30 cellular contexts compared by ENCODE assay signal in genomic region chr19:28428644-28429348, GRCh38.
"Had no signal": no experiment of that assay in that cellular context is flagged by ENCODE, and none has a peak within 500 bp of the region (broad histone marks: within the 10 kb centered on the region; RNA-seq: fewer than 3 reads in every experiment).

No MANE protein-coding gene starts in this region.

- H3K36me3 ChIP-seq: ascending aorta, cardiac muscle cell, gastroesophageal sphincter, left ventricle myocardium inferior, spleen, vagina, WERI-Rb-1 had no signal

- H3K27me3 Mint-ChIP-seq: activated naive CD4-positive, alpha-beta T cell treated with anti-CD3 and anti-CD28 coated beads, Interleukin-2, amount 10 ng/mL, durations not matched to agents 7 days and 5 days; activated naive CD8-positive, alpha-beta T cell treated with anti-CD3 and anti-CD28 coated beads, Interleukin-2, amount 10 ng/mL, durations not matched to agents 7 days and 5 days had no signal

- H3K4me3 ChIP-seq: ascending aorta, cardiac muscle cell, coronary artery, dorsolateral prefrontal cortex, gastroesophageal sphincter, hepatocyte, left ventricle myocardium inferior, lung, mucosa of descending colon, spleen, testis, vagina had no signal

- H3K9me3 Mint-ChIP-seq: activated T-helper 1 cell treated with anti-CD3 and anti-CD28 coated beads, Interleukin-12 subunit alpha, Interleukin-12 subunit beta, Interleukin-2, Interleukin-4 antibody, amounts not matched to agents 30 ng/mL and 10 ng/mL and 1 ng/mL, durations not matched to agents 14 hours and 24 hours and 36 hours; T-helper 2 cell treated with Interferon-gamma antibody and Interleukin-4, amounts not matched to agents 5 μg/mL and 100 μg/mL, for 36 hours had no signal

- H3K4me1 ChIP-seq: ascending aorta, gastroesophageal sphincter, left ventricle myocardium inferior, spleen, testis, vagina had no signal

- H3K79me2 ChIP-seq: hepatocyte had no signal

- H3K27ac ChIP-seq: ascending aorta, cardiac muscle cell, coronary artery, dorsolateral prefrontal cortex, gastroesophageal sphincter, hepatocyte, left ventricle myocardium inferior, spleen, testis, vagina, WERI-Rb-1 had no signal

- H3K9me3 ChIP-seq: ascending aorta, gastroesophageal sphincter, left ventricle myocardium inferior, mucosa of descending colon, testis, vagina had no signal

- H3K36me3 Mint-ChIP-seq: activated naive CD4-positive, alpha-beta T cell treated with anti-CD3 and anti-CD28 coated beads, Interleukin-2, amount 10 ng/mL, durations not matched to agents 7 days and 5 days; activated naive CD8-positive, alpha-beta T cell treated with anti-CD3 and anti-CD28 coated beads, Interleukin-2, amount 10 ng/mL, durations not matched to agents 7 days and 5 days; brain had no signal

- H3K4me3 Mint-ChIP-seq: activated naive CD4-positive, alpha-beta T cell treated with anti-CD3 and anti-CD28 coated beads, Interleukin-2, amount 10 ng/mL, durations not matched to agents 7 days and 5 days; activated naive CD8-positive, alpha-beta T cell treated with anti-CD3 and anti-CD28 coated beads, Interleukin-2, amount 10 ng/mL, durations not matched to agents 7 days and 5 days; activated T-helper 1 cell treated with anti-CD3 and anti-CD28 coated beads, Interleukin-12 subunit alpha, Interleukin-12 subunit beta, Interleukin-2, Interleukin-4 antibody, amounts not matched to agents 30 ng/mL and 10 ng/mL and 1 ng/mL, durations not matched to agents 14 hours and 24 hours and 36 hours; brain; nephron; T-helper 2 cell treated with Interferon-gamma antibody and Interleukin-4, amounts not matched to agents 5 μg/mL and 100 μg/mL, for 36 hours had no signal

- H3K27me3 ChIP-seq: ascending aorta, cardiac muscle cell, hepatocyte, testis, vagina had no signal

- ATAC-seq: activated CD4-positive, CD25-positive, alpha-beta regulatory T cell treated with anti-CD3 and anti-CD28 coated beads, Interleukin-2, amount 50 U/mL, for 24 hours; gastroesophageal sphincter; mucosa of descending colon; right cardiac atrium; stimulated activated naive CD8-positive, alpha-beta T cell treated with anti-CD3 and anti-CD28 coated beads, Interleukin-15, Interleukin-2, amounts not matched to agents 100 U/mL and 50 U/mL, for 24 hours had no signal

- H3K4me1 Mint-ChIP-seq: activated naive CD4-positive, alpha-beta T cell treated with anti-CD3 and anti-CD28 coated beads, Interleukin-2, amount 10 ng/mL, durations not matched to agents 7 days and 5 days; activated naive CD8-positive, alpha-beta T cell treated with anti-CD3 and anti-CD28 coated beads, Interleukin-2, amount 10 ng/mL, durations not matched to agents 7 days and 5 days had no signal

- H3K27ac Mint-ChIP-seq: activated naive CD8-positive, alpha-beta T cell treated with anti-CD3 and anti-CD28 coated beads, Interleukin-2, amount 10 ng/mL, durations not matched to agents 7 days and 5 days; activated T-helper 1 cell treated with anti-CD3 and anti-CD28 coated beads, Interleukin-12 subunit alpha, Interleukin-12 subunit beta, Interleukin-2, Interleukin-4 antibody, amounts not matched to agents 30 ng/mL and 10 ng/mL and 1 ng/mL, durations not matched to agents 14 hours and 24 hours and 36 hours; nephron; T-helper 2 cell treated with Interferon-gamma antibody and Interleukin-4, amounts not matched to agents 5 μg/mL and 100 μg/mL, for 36 hours had no signal

- H2AFZ ChIP-seq: hepatocyte had no signal

- H3K4me2 ChIP-seq: hepatocyte had no signal

- DNase-seq: activated CD4-positive, alpha-beta T cell treated with anti-CD3 and anti-CD28 coated beads for 48 hours; activated CD4-positive, alpha-beta T cell treated with anti-CD3 and anti-CD28 coated beads, Interleukin-2, amount 50 U/mL, for 48 hours; activated CD8-positive, alpha-beta memory T cell treated with anti-CD3 and anti-CD28 coated beads, Interleukin-2, amount 50 U/mL, for 4 hours; activated effector memory CD4-positive, alpha-beta T cell treated with anti-CD3 and anti-CD28 coated beads, Interleukin-2, amount 50 U/mL, for 16 hours; activated naive CD4-positive, alpha-beta T cell treated with anti-CD3 and anti-CD28 coated beads, Interleukin-2, amount 10 ng/mL, durations not matched to agents 7 days and 5 days; activated naive CD8-positive, alpha-beta T cell treated with anti-CD3 and anti-CD28 coated beads, Interleukin-2, amount 10 ng/mL, durations not matched to agents 7 days and 5 days; activated T-cell treated with anti-CD3 and anti-CD28 coated beads, Interleukin-2, amount 50 U/mL, for 1 hour; dorsolateral prefrontal cortex; effector memory CD4-positive, alpha-beta T cell; islet precursor cell; left ventricle myocardium inferior; mucosa of descending colon; right cardiac atrium; spleen; stimulated activated naive CD8-positive, alpha-beta T cell treated with anti-CD3 and anti-CD28 coated beads, Interleukin-15, Interleukin-2, amounts not matched to agents 100 U/mL and 50 U/mL, for 24 hours; testis; trophoblast cell; WERI-Rb-1 had no signal
